In the genomic region with DNA sequence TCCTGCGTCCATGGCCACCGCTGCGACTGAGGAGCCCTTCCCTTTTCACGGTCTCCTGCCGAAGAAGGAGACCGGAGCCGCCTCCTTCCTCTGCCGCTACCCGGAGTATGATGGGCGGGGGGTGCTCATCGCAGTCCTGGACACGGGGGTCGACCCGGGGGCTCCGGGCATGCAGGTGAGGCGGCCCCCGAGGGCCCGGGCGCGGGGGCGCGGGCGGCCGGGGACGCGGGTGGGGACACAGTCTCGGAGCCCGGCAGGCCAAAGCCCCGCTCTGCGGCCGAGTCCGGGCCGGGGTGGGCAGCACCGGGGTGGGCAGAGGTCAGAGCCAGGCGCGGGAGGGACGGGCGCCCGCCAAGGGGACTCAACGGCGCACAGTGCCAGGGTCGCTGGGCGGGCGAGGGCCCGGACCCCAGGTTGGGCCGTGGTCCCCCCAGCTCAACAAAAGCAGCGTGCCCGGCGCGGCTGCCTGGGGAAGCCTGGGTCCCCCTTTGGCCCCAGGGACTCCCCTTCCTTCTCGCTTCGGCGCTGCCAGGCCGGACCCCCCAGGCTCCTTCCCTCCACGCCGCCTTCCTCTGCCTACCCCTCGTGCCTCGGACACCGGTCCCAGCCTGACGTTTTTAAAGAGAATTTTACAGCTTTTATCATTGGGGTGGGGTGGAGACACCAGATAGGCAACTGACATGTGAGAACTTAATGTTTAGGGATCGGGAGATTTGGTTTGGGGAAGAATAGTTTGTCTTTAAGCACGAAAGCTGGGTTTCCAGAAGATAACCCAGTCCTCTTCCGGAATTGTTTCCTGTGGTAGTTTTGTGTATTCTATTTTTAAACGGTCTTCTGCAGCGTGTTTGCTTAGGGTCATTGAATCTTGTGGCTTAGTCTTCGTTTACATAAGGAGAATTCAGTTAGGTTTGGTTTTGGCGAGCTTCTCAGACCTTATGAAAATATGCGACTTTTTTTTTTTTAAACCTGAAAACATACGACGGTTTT, we compare ENCODE assay signal across 8 cellular contexts. TPM values are rescaled to one million over a fixed set of nuclear protein-coding genes. Genes with fewer than 3 reads are reported as not detected.
DNase-seq lines count a peak whose midpoint lies in the region; ATAC-seq and TF ChIP-seq lines count a peak whose summit lies in the region.

No MANE protein-coding gene starts in this region.

- H3K4me2 ChIP-seq in PC-9 (peak overlapping the region; percentile 96), hepatocyte (peak overlapping the region; percentile 82)

- no peaks in the 10 kb centered on the region for H3K27me3 ChIP-seq in PC-9 (ENCODE audit: insufficient read depth, low read depth)
- H3K27me3 ChIP-seq in hepatocyte: no peaks in the 10 kb centered on the region
- no peaks in the 10 kb centered on the region for H3K27me3 ChIP-seq in sigmoid colon

- CTCF ChIA-PET in PC-9 (lab: Charles Lee): no interaction called here

- no peaks in the 10 kb centered on the region for H3K36me3 ChIP-seq in PC-9 (ENCODE audit: low read depth)
- no peaks in the 10 kb centered on the region for H3K36me3 ChIP-seq in hepatocyte (replicated peaks; ENCODE audit: insufficient read depth, low read depth)
- no peaks in the 10 kb centered on the region for H3K36me3 ChIP-seq in sigmoid colon

- H3F3A ChIP-seq in PC-9 (ENCODE audit: insufficient read depth, low read depth): peaks cover 19% of the 10 kb centered on the region

- H2AFZ ChIP-seq in PC-9: peak overlapping the region; percentile 90
- peak overlapping the region; percentile 57 for H2AFZ ChIP-seq in hepatocyte

- H3K4me1 ChIP-seq in PC-9 (replicated peaks; ENCODE audit: insufficient read depth): peaks cover 35% of the 10 kb centered on the region
- peaks cover 19% of the 10 kb centered on the region for H3K4me1 ChIP-seq in hepatocyte (ENCODE audit: insufficient read depth)
- H3K4me1 ChIP-seq in sigmoid colon: peaks cover 0 to 51% (median 32%) of the 10 kb centered on the region in 4 donors

- intact Hi-C loops in PC-9 (cut with micrococcal nuclease; ENCODE audit: unreplicated experiment) (loop anchor here (5.0 kb wide), 1 partner anchor 175 kb away; a partner anchor contains a TSS), sigmoid colon (cut with DNase I) (loop anchor here (2.0 kb wide), 1 partner anchor 175 kb away; a partner anchor contains a TSS)

- TF ChIP-seq POLR2A in sigmoid colon (IDR thresholded peaks at IDR 0.05): no peak

- peak overlapping the region; percentile 93 for H3K4me3 ChIP-seq in PC-9
- H3K4me3 ChIP-seq in hepatocyte: peak overlapping the region; percentile 74
- peak overlapping the region; percentile 73 to 99 (median 96) for H3K4me3 ChIP-seq in sigmoid colon

- no peaks in the 10 kb centered on the region for H3K9me3 ChIP-seq in PC-9 (ENCODE audit: insufficient read depth, low read depth)
- no peaks in the 10 kb centered on the region for H3K9me3 ChIP-seq in hepatocyte (ENCODE audit: low read depth)
- no peaks in the 10 kb centered on the region for H3K9me3 ChIP-seq in sigmoid colon

- H3K9me2 ChIP-seq in PC-9 (ENCODE audit: insufficient read depth): no peaks in the 10 kb centered on the region
- no peaks in the 10 kb centered on the region for H3K9me2 ChIP-seq in hepatocyte (replicated peaks; ENCODE audit: insufficient read depth)

- H3K79me2 ChIP-seq in PC-9 (ENCODE audit: low read depth) (peaks cover 68% of the 10 kb centered on the region), hepatocyte (peaks cover 64% of the 10 kb centered on the region)

- DNase-seq in AG09319 (ENCODE audit: extremely low read depth, low read depth): peak; percentile 18
- peak in 1 of 2 experiments; percentile 6 for DNase-seq in PC-9
- DNase-seq in amniotic stem cell (lab: John Stamatoyannopoulos, UW): peak; percentile 1
- DNase-seq in hepatocyte (ENCODE audit: low spot score): peak; percentile 34
- DNase-seq in sigmoid colon: peak; percentile 68
- DNase-seq in NCI-H2171 treated with DMSO at 0.1 percent for 48 hours (lab: John Stamatoyannopoulos, UW): no peak

- POLR2A ChIA-PET in PC-9 (lab: Charles Lee; ENCODE audit: unreplicated experiment): interaction anchor here (0.5 to 0.7 kb wide), 2 partner anchors 229 to 1191 kb away, joined by 3 read pairs; no protein-coding TSS in a partner anchor

- peak; percentile 21 for ATAC-seq in GM18867 (IDR thresholded peaks at IDR 0.05; ENCODE audit: unreplicated experiment)
- ATAC-seq in HG03045 (IDR thresholded peaks at IDR 0.05; ENCODE audit: unreplicated experiment): peak; percentile 13

- BruUV-seq in PC-9 (replicated peaks; lab: Mats Ljungman, UMichigan): no TSS peak

- TF ChIP-seq CTCF in AG09319 (IDR thresholded peaks at IDR 0.05; ENCODE audit: low read depth, low read length): no peak
- no peak for TF ChIP-seq CTCF in PC-9 (conservative IDR thresholded peaks at IDR 0.05)
- TF ChIP-seq CTCF in hepatocyte (IDR thresholded peaks at IDR 0.05; ENCODE audit: poor library complexity): no peak
- TF ChIP-seq CTCF in sigmoid colon (IDR thresholded peaks at IDR 0.05): no peak

- 1% methylated on average over 47 of the region's 70 CpGs for WGBS in hepatocyte (ENCODE audit: low lambda C conversion rate, missing lambda C conversion rate)
- WGBS in sigmoid colon, 2 donors: 1% methylated on average over 70 of the region's 70 CpGs

- H4K20me1 ChIP-seq in PC-9 (ENCODE audit: insufficient read depth) (peaks cover 17% of the 10 kb centered on the region), hepatocyte (ENCODE audit: insufficient read depth, poor library complexity, severe bottlenecking) (peaks cover 27% of the 10 kb centered on the region)

- H3K27ac ChIP-seq in PC-9: peak overlapping the region; percentile 12
- H3K27ac ChIP-seq in hepatocyte: peak overlapping the region; percentile 86
- peak overlapping the region; percentile 94 to 99 (median 96) for H3K27ac ChIP-seq in sigmoid colon

- TF ChIP-seq EP300 in sigmoid colon (IDR thresholded peaks at IDR 0.05): no peak

RNA-seq across cellular contexts. Expression of a gene that starts 0.5 kb away (rescaled TPM):
- total RNA-seq in PC-9 (2021): 33.3 and 35.1 TPM in 2 replicates
- 42.7 and 47.3 TPM in 2 replicates for total RNA-seq in hepatocyte
- polyA plus RNA-seq in hepatocyte: 15.0 and 18.1 TPM in 2 replicates
- total RNA-seq in sigmoid colon: 10 to 100 TPM; 33.0 to 54.2 (median 37.3) TPM
- polyA plus RNA-seq in sigmoid colon: 10 to 100 TPM; 11.4 to 23.9 (median 14.6) TPM

Comparison
In these comparisons a context has a peak if more than half of its experiments do, and no peak if none do; other contexts are left out.
1. H3K27ac ChIP-seq: peak in every context shown above with its lines; median percentile 96 in sigmoid colon; 86 in hepatocyte; 12 in PC-9.